Comparison of ENCODE assay signal across 22 cellular contexts in the genomic region with DNA sequence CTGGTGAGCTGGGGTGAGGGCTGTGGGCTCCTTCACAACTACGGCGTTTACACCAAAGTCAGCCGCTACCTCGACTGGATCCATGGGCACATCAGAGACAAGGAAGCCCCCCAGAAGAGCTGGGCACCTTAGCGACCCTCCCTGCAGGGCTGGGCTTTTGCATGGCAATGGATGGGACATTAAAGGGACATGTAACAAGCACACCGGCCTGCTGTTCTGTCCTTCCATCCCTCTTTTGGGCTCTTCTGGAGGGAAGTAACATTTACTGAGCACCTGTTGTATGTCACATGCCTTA. TPM values are rescaled to one million over a fixed set of nuclear protein-coding genes. Genes with fewer than 3 reads are reported as not detected.
DNase-seq lines count a peak whose midpoint lies in the region; ATAC-seq, FAIRE-seq and TF ChIP-seq lines count a peak whose summit lies in the region.
"Had no signal": no experiment of that assay in that cellular context is flagged by ENCODE, and none has a peak within 500 bp of the region (broad histone marks: within the 10 kb centered on the region; RNA-seq: fewer than 3 reads in every experiment).

No MANE protein-coding gene starts in this region.

- no peaks in the 10 kb centered on the region for H3K36me3 ChIP-seq in Peyer's patch
- H3K36me3 ChIP-seq in MM.1S (replicated peaks; ENCODE audit: insufficient read depth, low read length): no peaks in the 10 kb centered on the region
- H3K36me3 ChIP-seq: BE2C; BLaER1 treated with 17β-estradiol and CSF1 and Interleukin-3, amounts not matched to agents 10 nM and 100 nM had no signal

- no peak for ATAC-seq in HG02884 (IDR thresholded peaks at IDR 0.05; ENCODE audit: unreplicated experiment)
- ATAC-seq: GM12878, GM23338, HCT116 had no signal

- H3K4me3 ChIP-seq in Peyer's patch: no peak overlapping the region
- H3K4me3 ChIP-seq in MM.1S (ENCODE audit: low read length): no peak overlapping the region
- H3K4me3 ChIP-seq: BLaER1 treated with 17β-estradiol and CSF1 and Interleukin-3, amounts not matched to agents 10 nM and 100 nM; GM12878; GM23338 had no signal

- H3K9me2 ChIP-seq in MM.1S (replicated peaks; ENCODE audit: insufficient read depth, low read length): no peaks in the 10 kb centered on the region

- peak; percentile 2 for DNase-seq in AG20443 (ENCODE audit: low spot score)
- DNase-seq in Peyer's patch: peak in 2 of 3 donors; percentile 3 to 19
- DNase-seq in mesenteric fat pad (ENCODE audit: low spot score): peak; percentile 71
- DNase-seq in MM.1S: no peak
- DNase-seq in RCC 7860 (ENCODE audit: low spot score): no peak
- DNase-seq: AML-193; BE2C; CD4-positive, alpha-beta T cell; CD8-positive, alpha-beta memory T cell; DMS 273 treated with DMSO at 0.1 percent for 48 hours; DMS79; EL; GDM1; H9; HFFc6 had no signal

- no peaks in the 10 kb centered on the region for H3K27me3 ChIP-seq in Peyer's patch
- H3K27me3 ChIP-seq in MM.1S (replicated peaks; ENCODE audit: insufficient read depth, low read length): peaks cover 2% of the 10 kb centered on the region; the same call in 1 of the 2 replicates
- H3K27me3 ChIP-seq: BE2C had no signal

- peaks cover 0 to 1% (median under 1%) of the 10 kb centered on the region in 4 donors for H3K4me1 ChIP-seq in Peyer's patch
- H3K4me1 ChIP-seq in MM.1S (ENCODE audit: low read length): no peaks in the 10 kb centered on the region
- H3K4me1 ChIP-seq: BE2C had no signal

- H3K27ac ChIP-seq in Peyer's patch (no peak overlapping the region), MM.1S (ENCODE audit: low read length) (no peak overlapping the region)
- H3K27ac ChIP-seq: BLaER1 treated with 17β-estradiol and CSF1 and Interleukin-3, amounts not matched to agents 10 nM and 100 nM had no signal

- FAIRE-seq in RCC 7860 (lab: Jason Lieb, UNC): no peak
- FAIRE-seq: D721Med, GM12878 had no signal

- no peak overlapping the region for H3K9ac ChIP-seq in MM.1S (ENCODE audit: low read length)
- H3K9ac ChIP-seq: BLaER1 treated with 17β-estradiol and CSF1 and Interleukin-3, amounts not matched to agents 10 nM and 100 nM had no signal

- H3F3A ChIP-seq in MM.1S (ENCODE audit: insufficient read depth, low read length): no peaks in the 10 kb centered on the region

- H3K4me2 ChIP-seq in MM.1S (ENCODE audit: low read depth, low read length): no peak overlapping the region
- H3K4me2 ChIP-seq: BLaER1 treated with 17β-estradiol and CSF1 and Interleukin-3, amounts not matched to agents 10 nM and 100 nM; GM23338 had no signal

- no peaks in the 10 kb centered on the region for H4K20me1 ChIP-seq in MM.1S (ENCODE audit: insufficient read depth, low read length)

- no peaks in the 10 kb centered on the region for H3K9me3 ChIP-seq in Peyer's patch
- no peaks in the 10 kb centered on the region for H3K9me3 ChIP-seq in MM.1S (replicated peaks; ENCODE audit: insufficient read depth, low read length)
- H3K9me3 ChIP-seq: BE2C; BLaER1 treated with 17β-estradiol and CSF1 and Interleukin-3, amounts not matched to agents 10 nM and 100 nM had no signal

- TF ChIP-seq POLR2A in Peyer's patch (IDR thresholded peaks at IDR 0.05): no peak

- no peak overlapping the region for H2AFZ ChIP-seq in MM.1S (ENCODE audit: low read length)
- H2AFZ ChIP-seq: GM23338 had no signal

- no peak for TF ChIP-seq CTCF in Peyer's patch (IDR thresholded peaks at IDR 0.05)
- no peak for TF ChIP-seq CTCF in MM.1S (IDR thresholded peaks at IDR 0.05; ENCODE audit: low read length)

- H3K79me2 ChIP-seq in MM.1S (ENCODE audit: low read length): no peaks in the 10 kb centered on the region

RNA-seq across cellular contexts. Expression of a gene that starts 10.5 kb away (rescaled TPM):
- total RNA-seq in Peyer's patch: 1 to 10 TPM in 3 of 4 donors, not detected in 1; 1.3 to 6.3 (median 1.6) TPM
- total RNA-seq in mesenteric fat pad: not detected
- total RNA-seq: A673, GM12878, HFFc6 had no signal

RNA-seq across cellular contexts. Expression of a gene that starts 41.0 kb away (rescaled TPM):
- 10 to 100 TPM; 38.8 to 70.2 (median 52.0) TPM for total RNA-seq in Peyer's patch
- 62.0 TPM for total RNA-seq in mesenteric fat pad

Comparison
In these comparisons a context has a peak if more than half of its experiments do, and no peak if none do; other contexts are left out.
1. DNase-seq: peak in AG20443 (single experiment), Peyer's patch (2 of 3) and mesenteric fat pad (single experiment); none in MM.1S (single experiment) and RCC 7860 (single experiment).